ENCODE assay signal across 13 cellular contexts in the genomic region with DNA sequence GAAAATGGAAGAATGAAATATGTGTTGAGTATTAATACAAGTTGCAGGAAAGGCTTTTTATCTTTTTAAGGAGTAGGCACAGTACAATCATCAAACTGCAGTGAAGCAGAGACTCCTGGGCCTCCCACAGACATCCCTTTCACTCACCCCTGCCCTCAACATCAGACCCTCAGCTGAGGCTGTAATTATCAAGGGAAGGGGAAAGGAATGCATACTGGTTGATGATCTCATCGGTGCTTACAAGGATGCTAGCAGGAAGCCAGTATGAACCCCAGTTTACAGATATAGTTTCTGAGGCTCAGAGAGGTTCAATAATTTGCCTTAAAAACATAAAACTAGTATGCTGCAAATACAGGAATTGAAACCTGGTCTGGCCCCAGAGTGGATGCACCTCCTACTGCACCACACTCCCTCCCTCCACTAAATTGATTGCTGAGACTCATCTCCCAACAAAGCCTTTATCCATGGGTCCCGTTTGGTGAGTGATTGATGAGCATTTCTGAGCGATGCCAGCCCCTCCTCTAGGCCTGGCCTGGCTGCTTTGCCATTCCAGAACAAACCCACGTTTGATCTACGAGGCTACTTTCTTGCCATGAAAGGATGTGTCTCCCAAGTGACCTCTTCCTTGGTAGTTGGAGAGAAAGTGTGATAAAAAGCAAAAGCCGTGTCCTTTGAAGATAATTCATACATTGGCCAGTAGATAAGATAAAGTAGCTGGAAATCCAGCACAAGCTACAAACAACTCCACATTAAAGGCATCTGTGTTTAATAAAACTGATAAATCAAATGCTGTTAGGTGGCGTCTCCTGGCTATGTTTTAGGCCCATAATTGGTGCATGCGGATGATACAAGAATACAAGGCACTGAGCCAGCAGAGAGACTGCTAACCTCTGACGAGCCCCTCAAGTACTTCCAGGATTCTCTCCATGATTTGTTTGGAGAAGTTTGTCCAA.
DNase-seq lines count a peak whose midpoint lies in the region; ATAC-seq, FAIRE-seq and TF ChIP-seq lines count a peak whose summit lies in the region.
"Had no signal": no experiment of that assay in that cellular context is flagged by ENCODE, and none has a peak within 500 bp of the region (broad histone marks: within the 10 kb centered on the region; RNA-seq: fewer than 3 reads in every experiment).

No MANE protein-coding gene starts in this region.

- no peak for ATAC-seq in GM19467 (IDR thresholded peaks at IDR 0.05; ENCODE audit: unreplicated experiment)
- ATAC-seq: stimulated activated memory B cell treated with anti-CD40 and anti-IgM and Interleukin-4, amounts not matched to agents 10 μg/mL and 1 μg/mL and 100 μg/mL, for 72 hours had no signal

- CTCF ChIA-PET in Caco-2 (lab: Charles Lee), result no interaction called here

- H2BK120ac ChIP-seq in mesenchymal stem cell (ENCODE audit: low read depth, low read length), result no peak overlapping the region

- no peak overlapping the region for H2AFZ ChIP-seq in mesenchymal stem cell (ENCODE audit: low read depth, low read length)

- no peak overlapping the region for H3K18ac ChIP-seq in mesenchymal stem cell (ENCODE audit: low read depth in 1 of 2, low read length in 2 of 2)

- H3K4me1 ChIP-seq in Caco-2 (peaks cover 40% of the 10 kb centered on the region), mesenchymal stem cell (ENCODE audit: control insufficient read depth, insufficient read depth, low read depth, low read length) (peaks cover 4% of the 10 kb centered on the region)

- BruUV-seq in Caco-2 (replicated peaks; lab: Mats Ljungman, UMichigan), result no TSS peak

- H3K36me3 ChIP-seq in Caco-2 (ENCODE audit: control insufficient read depth, insufficient read depth, low read length) (no peaks in the 10 kb centered on the region), mesenchymal stem cell (ENCODE audit: control insufficient read depth in 1 of 2, insufficient read depth in 2 of 2, low read depth in 1 of 2, low read length in 2 of 2) (no peaks in the 10 kb centered on the region)

- no peak overlapping the region for H3K4me2 ChIP-seq in mesenchymal stem cell (ENCODE audit: low read length, poor library complexity, severe bottlenecking)
- H3K4me2 ChIP-seq: KMS-11 had no signal

- H3K4me1 Mint-ChIP-seq in Caco-2 (ENCODE audit: low read depth, unreplicated experiment) (peaks cover 21% of the 10 kb centered on the region), HFFc6 (ENCODE audit: low read depth) (peaks cover 43% of the 10 kb centered on the region)
- H3K4me1 Mint-ChIP-seq in T-helper 2 cell treated with Interferon-gamma antibody and Interleukin-4, amounts not matched to agents 5 μg/mL and 100 μg/mL, for 36 hours (ENCODE audit: low read depth), result no peaks in the 10 kb centered on the region
- H3K4me1 Mint-ChIP-seq: stimulated activated memory B cell treated with anti-CD40 and anti-IgM and Interleukin-4, amounts not matched to agents 10 μg/mL and 1 μg/mL and 100 μg/mL, for 72 hours had no signal

- H2BK12ac ChIP-seq in mesenchymal stem cell (ENCODE audit: low read length in 2 of 2), result no peak overlapping the region

- 50% methylated on average over 7 of the region's 9 CpGs for WGBS in mesenchymal stem cell

- no peak overlapping the region for H2BK15ac ChIP-seq in mesenchymal stem cell (ENCODE audit: low read depth, poor library complexity, severe bottlenecking)

- H3K27me3 Mint-ChIP-seq in Caco-2 (ENCODE audit: insufficient read depth, unreplicated experiment) (no peaks in the 10 kb centered on the region), HFFc6 (ENCODE audit: insufficient read depth) (no peaks in the 10 kb centered on the region; the same call in none of the 2 replicates)
- H3K27me3 Mint-ChIP-seq in T-helper 2 cell treated with Interferon-gamma antibody and Interleukin-4, amounts not matched to agents 5 μg/mL and 100 μg/mL, for 36 hours (ENCODE audit: low read depth), result peaks cover 8% of the 10 kb centered on the region

- POLR2A ChIA-PET in Caco-2 (lab: Charles Lee), result no interaction called here

- H3K23ac ChIP-seq in mesenchymal stem cell (ENCODE audit: low read length in 2 of 2), result no peak overlapping the region

- FAIRE-seq in RCC 7860 (lab: Jason Lieb, UNC), result no peak

- intact Hi-C loops in Caco-2 (cut with micrococcal nuclease; ENCODE audit: unreplicated experiment), result loop anchor here (2.0 to 10.0 kb wide), 5 partner anchors 25 to 695 kb away; no protein-coding TSS in a partner anchor

- H3K4me3 ChIP-seq in Caco-2 (ENCODE audit: low read depth, low read length), result no peak overlapping the region
- peak overlapping the region in 1 of 2 experiments; percentile 9 for H3K4me3 ChIP-seq in mesenchymal stem cell (ENCODE audit: insufficient read depth in 1 of 2, low read depth in 1 of 2, low read length in 2 of 2)

- 0 out of 2 replicates have a peak, but pooled peaks cover 4% of the 10 kb centered on the region for H3K9me3 ChIP-seq in Caco-2
- no peaks in the 10 kb centered on the region for H3K9me3 ChIP-seq in mesenchymal stem cell (ENCODE audit: control insufficient read depth, low read length)

- H3K79me1 ChIP-seq in mesenchymal stem cell (replicated peaks; ENCODE audit: low read length, poor library complexity, severe bottlenecking), result no peaks in the 10 kb centered on the region

- H3K27ac Mint-ChIP-seq in Caco-2 (ENCODE audit: unreplicated experiment), result no peak overlapping the region
- peak overlapping the region; percentile 46 for H3K27ac Mint-ChIP-seq in HFFc6
- no peak overlapping the region for H3K27ac Mint-ChIP-seq in T-helper 2 cell treated with Interferon-gamma antibody and Interleukin-4, amounts not matched to agents 5 μg/mL and 100 μg/mL, for 36 hours
- H3K27ac Mint-ChIP-seq: stimulated activated memory B cell treated with anti-CD40 and anti-IgM and Interleukin-4, amounts not matched to agents 10 μg/mL and 1 μg/mL and 100 μg/mL, for 72 hours had no signal

- peak overlapping the region; percentile 49 for H3K27ac ChIP-seq in mesenchymal stem cell (ENCODE audit: low read length, poor library complexity, severe bottlenecking)
- H3K27ac ChIP-seq: KMS-11 had no signal

- no peaks in the 10 kb centered on the region for H3K9me3 Mint-ChIP-seq in Caco-2 (ENCODE audit: unreplicated experiment)
- no peaks in the 10 kb centered on the region for H3K9me3 Mint-ChIP-seq in HFFc6
- H3K9me3 Mint-ChIP-seq in T-helper 2 cell treated with Interferon-gamma antibody and Interleukin-4, amounts not matched to agents 5 μg/mL and 100 μg/mL, for 36 hours, result no peaks in the 10 kb centered on the region
- H3K9me3 Mint-ChIP-seq: stimulated activated memory B cell treated with anti-CD40 and anti-IgM and Interleukin-4, amounts not matched to agents 10 μg/mL and 1 μg/mL and 100 μg/mL, for 72 hours had no signal

- H3K36me3 Mint-ChIP-seq in Caco-2 (ENCODE audit: insufficient read depth, unreplicated experiment) (no peaks in the 10 kb centered on the region), HFFc6 (ENCODE audit: low read depth) (no peaks in the 10 kb centered on the region)
- H3K36me3 Mint-ChIP-seq in T-helper 2 cell treated with Interferon-gamma antibody and Interleukin-4, amounts not matched to agents 5 μg/mL and 100 μg/mL, for 36 hours (ENCODE audit: low read depth), result no peaks in the 10 kb centered on the region
- H3K36me3 Mint-ChIP-seq: stimulated activated memory B cell treated with anti-CD40 and anti-IgM and Interleukin-4, amounts not matched to agents 10 μg/mL and 1 μg/mL and 100 μg/mL, for 72 hours had no signal

- H3K4me3 Mint-ChIP-seq in Caco-2 (ENCODE audit: unreplicated experiment) (no peak overlapping the region), HFFc6 (no peak overlapping the region; the same call in 1 of the 2 replicates)
- no peak overlapping the region for H3K4me3 Mint-ChIP-seq in T-helper 2 cell treated with Interferon-gamma antibody and Interleukin-4, amounts not matched to agents 5 μg/mL and 100 μg/mL, for 36 hours
- H3K4me3 Mint-ChIP-seq: stimulated activated memory B cell treated with anti-CD40 and anti-IgM and Interleukin-4, amounts not matched to agents 10 μg/mL and 1 μg/mL and 100 μg/mL, for 72 hours had no signal

- no peak overlapping the region for H3K9ac ChIP-seq in mesenchymal stem cell (ENCODE audit: low read length)
- H3K9ac ChIP-seq: KMS-11 had no signal

- H2BK5ac ChIP-seq in mesenchymal stem cell (ENCODE audit: low read depth, low read length, poor library complexity, severe bottlenecking), result no peak overlapping the region

- H2AK5ac ChIP-seq in mesenchymal stem cell (ENCODE audit: low read length, severe bottlenecking), result peak overlapping the region; percentile 89

- no peak overlapping the region for H4K8ac ChIP-seq in mesenchymal stem cell (ENCODE audit: low read length)

- H3K27me3 ChIP-seq in Caco-2 (replicated peaks; ENCODE audit: control insufficient read depth, insufficient read depth, low read length) (no peaks in the 10 kb centered on the region), mesenchymal stem cell (ENCODE audit: control insufficient read depth in 1 of 2, insufficient read depth in 1 of 2, low read length in 2 of 2) (no peaks in the 10 kb centered on the region)

- no peak overlapping the region for H4K91ac ChIP-seq in mesenchymal stem cell (ENCODE audit: low read length)

- DNase-seq in Caco-2 (peak; percentile 38 to 77), HFFc6 (peak; percentile 27), RCC 7860 (ENCODE audit: low spot score) (peak; percentile 37), mesenchymal stem cell (peak; percentile 18), OCI-M1 (lab: John Stamatoyannopoulos, UW) (no peak), inferior parietal cortex (ENCODE audit: extremely low spot score) (no peak)
- DNase-seq in T-helper 2 cell treated with Interferon-gamma antibody and Interleukin-4, amounts not matched to agents 5 μg/mL and 100 μg/mL, for 36 hours (ENCODE audit: low spot score), result no peak
- DNase-seq: activated naive CD4-positive, alpha-beta T cell treated with anti-CD3 and anti-CD28 coated beads, Interleukin-2, amount 50 U/mL, for 16 hours; hypothalamus; stimulated activated CD4-positive, alpha-beta T cell treated with anti-CD3 and anti-CD28 coated beads, Interleukin-4, amount 100 ng/mL, for 1 hour had no signal

- no peak overlapping the region for H3K4ac ChIP-seq in mesenchymal stem cell (ENCODE audit: low read depth in 1 of 2, low read length in 2 of 2)

- H3K14ac ChIP-seq in mesenchymal stem cell (ENCODE audit: low read length in 2 of 2), result no peak overlapping the region

- TF ChIP-seq CTCF in Caco-2 (IDR thresholded peaks at IDR 0.05; ENCODE audit: insufficient read depth in 1 of 2, low read depth in 1 of 2, low read length in 1 of 2, severe bottlenecking in 1 of 2, unreplicated experiment in 1 of 2) (no peak), HFFc6 (IDR thresholded peaks at IDR 0.05) (no peak)

Comparison
In these comparisons a context has a peak if more than half of its experiments do, and no peak if none do; other contexts are left out.
1. DNase-seq: peak in Caco-2 (2 of 2), HFFc6 (single experiment), RCC 7860 (single experiment) and mesenchymal stem cell (single experiment); none in T-helper 2 cell treated with Interferon-gamma antibody and Interleukin-4, amounts not matched to agents 5 μg/mL and 100 μg/mL, for 36 hours (single experiment), OCI-M1 (single experiment) and inferior parietal cortex (single experiment).